Comparison of ENCODE assay signal across 14 cellular contexts in the genomic region with DNA sequence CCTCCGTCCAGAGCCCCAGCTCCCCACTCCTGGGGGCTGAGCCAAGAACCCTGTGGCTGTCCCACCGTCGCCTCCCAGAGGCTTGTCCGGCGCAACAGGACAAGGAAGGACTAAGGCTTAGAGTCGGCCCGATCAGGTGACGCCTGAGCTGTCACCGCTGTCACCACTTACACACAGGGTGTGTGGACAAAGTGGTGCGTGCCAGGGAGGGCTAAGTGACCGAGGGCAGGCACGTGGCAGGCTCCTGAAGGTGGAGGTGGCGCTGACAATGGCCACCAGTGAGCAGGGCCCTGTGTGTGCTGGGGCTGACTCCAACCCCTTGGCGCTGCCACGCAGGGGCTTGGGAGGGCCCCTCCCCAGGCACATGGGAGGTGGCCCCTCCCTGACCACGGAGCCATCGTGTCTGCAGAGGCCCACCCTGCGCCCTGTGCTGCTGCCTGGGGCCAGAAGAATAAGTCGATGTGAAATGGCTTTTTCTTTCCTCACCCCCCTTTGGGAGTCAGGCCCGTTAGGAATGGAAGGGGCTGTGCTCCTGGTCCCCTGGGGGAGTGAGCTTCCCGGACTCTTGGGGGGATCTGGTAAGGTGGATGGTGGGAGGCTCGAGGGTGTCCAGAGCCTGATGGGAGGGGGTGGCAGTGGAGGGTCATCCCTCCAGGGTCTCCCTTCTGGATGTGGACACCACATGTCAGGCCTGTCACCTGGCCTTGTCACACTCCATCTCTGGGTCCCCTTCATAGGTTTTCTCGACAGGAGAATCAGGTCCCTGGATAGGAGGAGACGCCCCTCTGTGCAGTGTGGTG. TPM values are rescaled to one million over a fixed set of nuclear protein-coding genes. Genes with fewer than 3 reads are reported as not detected.
A peak's percentile ranks its signal among the peaks of the same experiment; 100 is the strongest.
DNase-seq lines count a peak whose midpoint lies in the region; ATAC-seq and TF ChIP-seq lines count a peak whose summit lies in the region.
"Had no signal": no experiment of that assay in that cellular context is flagged by ENCODE, and none has a peak within 500 bp of the region (broad histone marks: within the 10 kb centered on the region; RNA-seq: fewer than 3 reads in every experiment).

No MANE protein-coding gene starts in this region.

- H3K4me3 ChIP-seq in testis: no peak overlapping the region

- DNase-seq in NCI-H2227 (lab: John Stamatoyannopoulos, UW; ENCODE audit: unreplicated experiment) (peak; percentile 11), NCI-H2227 treated with DMSO at 0.1 percent for 48 hours (lab: John Stamatoyannopoulos, UW) (no peak), Right ventricle myocardium superior (peak; percentile 85), testis (no peak), CD14-positive monocyte (ENCODE audit: low spot score) (no peak)
- DNase-seq: ACHN; activated CD8-positive, alpha-beta T cell treated with anti-CD3 and anti-CD28 coated beads for 36 hours; activated naive CD4-positive, alpha-beta T cell; occipital lobe; stimulated activated CD4-positive, alpha-beta T cell treated with anti-CD3 and anti-CD28 coated beads, Interleukin-15, amount 100 ng/mL, for 24 hours had no signal

- H3K27me3 Mint-ChIP-seq in CD14-positive monocyte (ENCODE audit: low read depth in 3 of 3): peaks cover 19 to 37% (median 27%) of the 10 kb centered on the region in 3 donors
- H3K27me3 Mint-ChIP-seq: activated CD8-positive, alpha-beta T cell treated with anti-CD3 and anti-CD28 coated beads for 36 hours had no signal

- H3K4me1 ChIP-seq in testis: peaks cover 29% of the 10 kb centered on the region

- peak overlapping the region; percentile 31 to 45 for H3K27ac ChIP-seq in testis

- no peaks in the 10 kb centered on the region for H3K27me3 ChIP-seq in testis

- H3K9me3 ChIP-seq in testis: no peaks in the 10 kb centered on the region

- ATAC-seq in Right ventricle myocardium superior (ENCODE audit: poor library complexity) (peak; percentile 83), GM18907 (IDR thresholded peaks at IDR 0.05; ENCODE audit: unreplicated experiment) (no peak)
- ATAC-seq: activated CD8-positive, alpha-beta T cell treated with anti-CD3 and anti-CD28 coated beads for 36 hours; stimulated activated memory B cell treated with anti-CD40 and anti-IgM and Interleukin-4, amounts not matched to agents 10 μg/mL and 1 μg/mL and 100 μg/mL, for 72 hours had no signal

- no peaks in the 10 kb centered on the region for H3K36me3 ChIP-seq in testis (ENCODE audit: low read depth, missing control alignments)

- intact Hi-C loops in Right ventricle myocardium superior (cut with DNase I) (no loop called here), testis (cut with DNase I; ENCODE audit: low total_unique reads) (no loop called here), CD14-positive monocyte (cut with micrococcal nuclease) (no loop called here)

- H3K9me3 Mint-ChIP-seq in CD14-positive monocyte: peaks cover 0 to 2% (median 0%) of the 10 kb centered on the region in 7 donors
- H3K9me3 Mint-ChIP-seq: activated CD8-positive, alpha-beta T cell treated with anti-CD3 and anti-CD28 coated beads for 36 hours; stimulated activated memory B cell treated with anti-CD40 and anti-IgM and Interleukin-4, amounts not matched to agents 10 μg/mL and 1 μg/mL and 100 μg/mL, for 72 hours had no signal

- no peaks in the 10 kb centered on the region for H3K36me3 Mint-ChIP-seq in CD14-positive monocyte
- H3K36me3 Mint-ChIP-seq: stimulated activated memory B cell treated with anti-CD40 and anti-IgM and Interleukin-4, amounts not matched to agents 10 μg/mL and 1 μg/mL and 100 μg/mL, for 72 hours had no signal

- TF ChIP-seq POLR2A in testis (IDR thresholded peaks at IDR 0.05): no peak

- peaks cover 17% of the 10 kb centered on the region for H3K4me1 Mint-ChIP-seq in CD14-positive monocyte

- no peak overlapping the region for H3K4me3 Mint-ChIP-seq in CD14-positive monocyte
- H3K4me3 Mint-ChIP-seq: activated CD8-positive, alpha-beta T cell treated with anti-CD3 and anti-CD28 coated beads for 36 hours; stimulated activated memory B cell treated with anti-CD40 and anti-IgM and Interleukin-4, amounts not matched to agents 10 μg/mL and 1 μg/mL and 100 μg/mL, for 72 hours had no signal

- H3K27ac Mint-ChIP-seq in CD14-positive monocyte: no peak overlapping the region
- H3K27ac Mint-ChIP-seq: activated CD8-positive, alpha-beta T cell treated with anti-CD3 and anti-CD28 coated beads for 36 hours; stimulated activated memory B cell treated with anti-CD40 and anti-IgM and Interleukin-4, amounts not matched to agents 10 μg/mL and 1 μg/mL and 100 μg/mL, for 72 hours had no signal

- WGBS in testis, 2 donors: 77 to 97% methylated on average over 6 to 24 of the region's 24 CpGs

- TF ChIP-seq CTCF in testis (IDR thresholded peaks at IDR 0.05) (no peak), CD14-positive monocyte (IDR thresholded peaks at IDR 0.05) (no peak)

RNA-seq across cellular contexts. Expression of a gene that starts 2.6 kb away (rescaled TPM):
- 50.3 TPM for total RNA-seq in Right ventricle myocardium superior
- 100 to 1,000 TPM in 1 of 2 donors, 10 to 100 TPM in 1; 84.4 to 101 TPM for total RNA-seq in testis
- polyA plus RNA-seq in testis (ENCODE audit: insufficient read depth, low read depth, low replicate concordance): 33.5 TPM
- under 1 TPM; 0.67 to 0.73 TPM for polyA plus RNA-seq in CD14-positive monocyte

RNA-seq across cellular contexts. Expression of a gene that starts 20.8 kb away (rescaled TPM):
- total RNA-seq in Right ventricle myocardium superior (not detected), testis (10 to 100 TPM; 13.8 to 61.5 TPM)
- polyA plus RNA-seq in testis (ENCODE audit: insufficient read depth, low read depth, low replicate concordance) (33.4 TPM), CD14-positive monocyte (not detected)
- total RNA-seq: Daoy; T-helper 1 cell treated with Interleukin-12 subunit alpha and Interleukin-12 subunit beta and Interleukin-4 antibody, amounts not matched to agents 30 ng/mL and 1 ng/mL, for 36 hours had no signal

RNA-seq across cellular contexts. Expression of a gene that starts 38.8 kb away (rescaled TPM):
- total RNA-seq in Right ventricle myocardium superior (39.9 TPM), testis (10 to 100 TPM; 48.2 to 51.1 TPM)
- polyA plus RNA-seq in testis (ENCODE audit: insufficient read depth, low read depth, low replicate concordance) (14.0 TPM), CD14-positive monocyte (10 to 100 TPM; 10.5 to 20.5 TPM)

RNA-seq across cellular contexts. Expression of a gene that starts 48.8 kb away (rescaled TPM):
- total RNA-seq in Right ventricle myocardium superior (0.78 TPM), testis (1 to 10 TPM; 3.5 to 3.7 TPM)
- polyA plus RNA-seq in testis (ENCODE audit: insufficient read depth, low read depth, low replicate concordance) (1.8 TPM), CD14-positive monocyte (10 to 100 TPM; 34.3 to 41.4 TPM)

Comparison
In these comparisons a context has a peak if more than half of its experiments do, and no peak if none do; other contexts are left out.
1. DNase-seq: peak in NCI-H2227 (single experiment) and Right ventricle myocardium superior (single experiment); none in NCI-H2227 treated with DMSO at 0.1 percent for 48 hours (single experiment), testis (single experiment) and CD14-positive monocyte (single experiment).
2. RNA of a gene that starts 20.8 kb away (total RNA-seq): 13.8 to 61.5 TPM in testis; not detected in Right ventricle myocardium superior (single experiment); every median in the first group is over 10 times any median in the second.